ENCODE assay signal across 8 cellular contexts in the genomic region with DNA sequence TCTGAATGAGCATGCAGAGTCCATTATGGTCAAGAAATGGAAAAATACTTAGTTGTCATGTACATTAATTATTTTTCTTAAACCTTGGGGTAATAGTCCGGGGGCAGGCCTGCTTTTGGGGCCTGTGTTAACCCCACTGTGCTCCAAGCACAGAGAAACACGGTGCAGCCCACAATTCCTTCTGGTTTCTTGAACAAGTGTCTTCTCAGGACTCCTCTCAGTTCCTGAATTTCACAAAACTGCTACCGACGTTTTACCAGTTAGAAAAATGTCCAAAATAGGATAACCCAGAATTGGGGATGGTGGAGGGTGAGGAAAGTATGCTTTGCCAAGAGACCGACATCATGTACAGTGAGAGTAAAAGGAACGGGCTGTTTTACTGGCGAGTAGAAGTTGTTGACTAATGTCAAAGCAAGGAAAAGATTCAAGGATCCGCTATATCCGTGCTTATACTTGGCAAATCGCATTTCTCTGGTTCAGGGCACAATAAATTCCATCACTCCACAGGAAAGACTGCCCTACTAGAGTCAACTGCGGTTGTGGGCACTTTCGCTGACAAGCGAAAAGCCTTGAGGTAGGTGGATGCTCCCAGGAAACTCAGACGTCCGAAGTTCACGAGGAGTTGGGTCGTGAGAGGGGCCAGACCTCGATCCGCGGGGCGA. TPM values are rescaled to one million over a fixed set of nuclear protein-coding genes. Genes with fewer than 3 reads are reported as not detected.
DNase-seq lines count a peak whose midpoint lies in the region; TF ChIP-seq lines count a peak whose summit lies in the region.

No MANE protein-coding gene starts in this region.

- H3K27ac ChIP-seq in Peyer's patch = peak overlapping the region; percentile 78 to 92 (median 87)
- peak overlapping the region; percentile 89 for H3K27ac ChIP-seq in esophagus (ENCODE audit: low read depth in 2 of 2, low read length in 1 of 2)

- no peak for TF ChIP-seq POLR2A in Peyer's patch (IDR thresholded peaks at IDR 0.05)

- peaks cover 26% of the 10 kb centered on the region for H3K27me3 Mint-ChIP-seq in progenitor cell of endocrine pancreas

- 22 to 24% methylated on average over 21 of the region's 21 CpGs for WGBS in esophagus, 2 donors

- H3K9me3 ChIP-seq in Peyer's patch (no peaks in the 10 kb centered on the region), esophagus (ENCODE audit: control insufficient read depth in 2 of 2, insufficient read depth in 1 of 2, low read depth in 1 of 2, low read length in 1 of 2) (no peaks in the 10 kb centered on the region)

- no peak for DNase-seq in GM12864 (ENCODE audit: low read depth)
- DNase-seq in Peyer's patch = no peak
- DNase-seq in progenitor cell of endocrine pancreas (ENCODE audit: low spot score, unreplicated experiment) = no peak
- no peak for DNase-seq in cortex of kidney (lab: John Stamatoyannopoulos, UW)
- no peak for DNase-seq in glomerular visceral epithelial cell (ENCODE audit: extremely low spot score)
- DNase-seq in NCI-H524 treated with DMSO at 0.1 percent for 48 hours (lab: John Stamatoyannopoulos, UW) = no peak
- no peak for DNase-seq in central memory CD4-positive, alpha-beta T cell

- no peaks in the 10 kb centered on the region for H3K9me3 Mint-ChIP-seq in progenitor cell of endocrine pancreas (ENCODE audit: low read depth)

- H3K4me3 ChIP-seq in GM12864 (ENCODE audit: low read depth, low read length) (peak overlapping the region; percentile 75), Peyer's patch (peak overlapping the region; percentile 58 to 87 (median 80)), esophagus (ENCODE audit: low read depth in 1 of 2, low read length in 2 of 2) (peak overlapping the region; percentile 65 to 93)

- no peaks in the 10 kb centered on the region for H3K27me3 ChIP-seq in Peyer's patch
- no peaks in the 10 kb centered on the region for H3K27me3 ChIP-seq in esophagus (ENCODE audit: control insufficient read depth in 1 of 2, insufficient read depth in 2 of 2, low read length in 2 of 2)

- H3K4me1 Mint-ChIP-seq in progenitor cell of endocrine pancreas (ENCODE audit: low read depth) = peaks cover 8% of the 10 kb centered on the region

- TF ChIP-seq CTCF in GM12864 (IDR thresholded peaks at IDR 0.05; ENCODE audit: low read depth, low read length, missing control alignments) (no peak), Peyer's patch (IDR thresholded peaks at IDR 0.05) (no peak), progenitor cell of endocrine pancreas (IDR thresholded peaks at IDR 0.05; ENCODE audit: unreplicated experiment) (no peak)

- H3K4me1 ChIP-seq in Peyer's patch = peaks cover 0 to 18% (median 4%) of the 10 kb centered on the region in 4 donors
- H3K4me1 ChIP-seq in esophagus (ENCODE audit: control insufficient read depth in 2 of 2, insufficient read depth in 2 of 2, low read length in 1 of 2) = no peaks in the 10 kb centered on the region

- peak overlapping the region; percentile 85 for H3K4me3 Mint-ChIP-seq in progenitor cell of endocrine pancreas (ENCODE audit: low read depth)

- peaks cover 0 to 10% (median 0%) of the 10 kb centered on the region in 3 donors for H3K36me3 ChIP-seq in Peyer's patch
- H3K36me3 ChIP-seq in esophagus (ENCODE audit: control insufficient read depth in 2 of 2, insufficient read depth in 2 of 2, low read length in 1 of 2) = peaks cover 0 to 4% of the 10 kb centered on the region in 2 donors

- H3K27ac Mint-ChIP-seq in progenitor cell of endocrine pancreas = peak overlapping the region; percentile 52

- peaks cover 1% of the 10 kb centered on the region for H3K36me3 Mint-ChIP-seq in progenitor cell of endocrine pancreas (ENCODE audit: insufficient read depth)

RNA-seq across cellular contexts. Expression of gene NXPE3, which starts 0.5 kb away (rescaled TPM):
- total RNA-seq in Peyer's patch (10 to 100 TPM in 1 of 4 donors, 1 to 10 TPM in 3; 1.4 to 62.7 (median 3.2) TPM), progenitor cell of endocrine pancreas (6.4 and 7.2 TPM in 2 replicates)
- polyA plus RNA-seq in esophagus = 1 to 10 TPM in 1 of 2 donors, under 1 TPM in 1; 0.94 to 1.8 TPM

RNA-seq across cellular contexts. Expression of gene CEP97, which starts 54.1 kb away (rescaled TPM):
- 10 to 100 TPM in 1 of 4 donors, 1 to 10 TPM in 3; 3.3 to 18.2 (median 4.7) TPM for total RNA-seq in Peyer's patch
- polyA plus RNA-seq in esophagus = 1 to 10 TPM in 1 of 2 donors, under 1 TPM in 1; 0.94 to 1.1 TPM
- 21.9 and 24.5 TPM in 2 replicates for total RNA-seq in progenitor cell of endocrine pancreas
